ENCODE assay signal across 17 cellular contexts in the genomic region with DNA sequence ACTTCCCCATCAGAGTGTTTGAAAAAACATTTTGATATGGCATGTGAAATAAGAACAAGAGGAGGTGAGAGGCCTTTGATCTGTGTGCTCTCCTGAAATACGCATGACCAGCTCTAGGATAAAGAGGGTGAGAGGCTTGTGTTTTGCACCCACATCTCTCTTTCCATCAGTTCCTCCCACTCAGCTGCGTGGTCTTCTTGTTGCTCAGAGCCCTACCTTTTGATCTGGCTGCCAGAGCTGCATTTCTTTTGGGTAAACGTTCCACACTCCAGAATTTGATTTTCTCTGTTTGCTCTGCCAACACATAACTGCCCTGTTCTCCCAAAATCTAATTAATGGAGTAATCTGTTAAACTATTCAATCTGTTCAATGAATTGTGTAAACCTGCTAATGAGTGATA.
"Had no signal": no experiment of that assay in that cellular context is flagged by ENCODE, and none has a peak within 500 bp of the region (broad histone marks: within the 10 kb centered on the region; RNA-seq: fewer than 3 reads in every experiment).

No MANE protein-coding gene starts in this region.

- H3K36me3 Mint-ChIP-seq: activated naive CD8-positive, alpha-beta T cell had no signal

- H3K36me3 ChIP-seq: transverse colon, vagina had no signal

- H3K27ac Mint-ChIP-seq: activated naive CD8-positive, alpha-beta T cell; endodermal cell; T-helper 1 cell treated with Interleukin-12 subunit alpha and Interleukin-12 subunit beta and Interleukin-4 antibody, amounts not matched to agents 30 μg/mL and 1 μg/mL, for 36 hours had no signal

- H3K27me3 ChIP-seq: body of pancreas, transverse colon, vagina had no signal

- ATAC-seq: activated CD4-positive, CD25-positive, alpha-beta regulatory T cell treated with anti-CD3 and anti-CD28 coated beads, Interleukin-2, amount 50 U/mL, for 24 hours; body of pancreas; psoas muscle; right cardiac atrium; stimulated activated naive CD8-positive, alpha-beta T cell treated with anti-CD3 and anti-CD28 coated beads, Interleukin-15, Interleukin-2, amounts not matched to agents 100 U/mL and 50 U/mL, for 24 hours had no signal

- DNase-seq: activated CD4-positive, alpha-beta T cell treated with anti-CD3 and anti-CD28 coated beads, Interleukin-2, amount 50 U/mL, for 4 hours; activated T-cell treated with anti-CD3 and anti-CD28 coated beads for 4 hours; body of pancreas; caudate nucleus; endodermal cell; head of caudate nucleus; midbrain; psoas muscle; right cardiac atrium; stimulated activated naive CD8-positive, alpha-beta T cell treated with anti-CD3 and anti-CD28 coated beads, Interleukin-15, Interleukin-2, amounts not matched to agents 100 U/mL and 50 U/mL, for 24 hours; substantia nigra; transverse colon had no signal

- H3K9me3 ChIP-seq: body of pancreas, psoas muscle, transverse colon, vagina had no signal

- H3K9me3 Mint-ChIP-seq: endodermal cell; neural crest cell; T-helper 1 cell treated with Interleukin-12 subunit alpha and Interleukin-12 subunit beta and Interleukin-4 antibody, amounts not matched to agents 30 μg/mL and 1 μg/mL, for 36 hours had no signal

- H3K4me1 ChIP-seq: psoas muscle, vagina had no signal

- H3K4me3 Mint-ChIP-seq: activated naive CD8-positive, alpha-beta T cell; endodermal cell; neural crest cell; T-helper 1 cell treated with Interleukin-12 subunit alpha and Interleukin-12 subunit beta and Interleukin-4 antibody, amounts not matched to agents 30 μg/mL and 1 μg/mL, for 36 hours had no signal

- H3K4me3 ChIP-seq: body of pancreas, psoas muscle, transverse colon, vagina had no signal

- H3K27ac ChIP-seq: body of pancreas, psoas muscle, transverse colon, vagina had no signal
